Comparison of ENCODE assay signal across 23 cellular contexts in the genomic region with DNA sequence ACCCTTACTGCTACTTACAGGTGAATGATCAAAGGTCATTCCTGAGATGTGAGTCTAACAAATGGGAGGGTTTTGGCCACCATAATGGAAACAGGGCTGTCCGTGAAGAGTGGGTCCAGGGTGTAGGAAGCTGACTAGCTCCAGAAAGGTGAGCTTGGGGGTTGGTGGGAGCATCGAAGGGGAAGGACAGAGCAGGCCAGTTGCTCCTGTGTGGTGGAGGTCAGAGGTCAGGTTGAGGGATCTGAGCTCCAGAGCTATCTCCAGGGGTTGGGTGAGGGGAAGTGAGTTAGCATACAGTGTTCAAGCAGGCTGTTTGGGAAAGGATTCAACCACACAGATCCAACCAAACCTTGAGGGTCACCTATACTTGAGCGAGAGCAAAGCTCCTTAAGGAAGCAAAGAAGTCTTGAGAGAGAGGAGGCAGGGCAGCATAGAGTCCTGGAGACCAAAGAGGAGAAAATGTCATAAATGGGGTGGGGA. TPM values are rescaled to one million over a fixed set of nuclear protein-coding genes. Genes with fewer than 3 reads are reported as not detected.
DNase-seq lines count a peak whose midpoint lies in the region; ATAC-seq and TF ChIP-seq lines count a peak whose summit lies in the region.
"Had no signal": no experiment of that assay in that cellular context is flagged by ENCODE, and none has a peak within 500 bp of the region (broad histone marks: within the 10 kb centered on the region; RNA-seq: fewer than 3 reads in every experiment).

No MANE protein-coding gene starts in this region.

- CTCF ChIA-PET in Calu3 (lab: Charles Lee): no interaction called here

- ATAC-seq in left lobe of liver: peak; percentile 39
- ATAC-seq: CD8-positive, alpha-beta T cell; GM23338 had no signal

- intact Hi-C loops in Calu3 (cut with micrococcal nuclease; ENCODE audit: unreplicated experiment): loop anchor here (10.0 kb wide), 1 partner anchor 309 kb away; no protein-coding TSS in a partner anchor

- peak overlapping the region; percentile 29 for H3K4me3 Mint-ChIP-seq in Calu3 (ENCODE audit: low read depth, unreplicated experiment)
- H3K4me3 Mint-ChIP-seq: CD8-positive, alpha-beta T cell; GM23338; IgD-negative memory B cell had no signal

- in situ Hi-C loops in ACHN (cut with HindIII; ENCODE audit: low pct_ligation_motif_present, low pct_unique_long_range_greater_than_20kb, low sequenced_read_pairs): no loop called here

- H3K79me1 ChIP-seq in neuronal stem cell (ENCODE audit: low read depth, low read length): no peaks in the 10 kb centered on the region

- no peaks in the 10 kb centered on the region for H3K9me3 ChIP-seq in Peyer's patch
- no peaks in the 10 kb centered on the region for H3K9me3 ChIP-seq in neuronal stem cell (replicated peaks in 1 of 2; ENCODE audit: control insufficient read depth in 2 of 2, insufficient read depth in 1 of 2, low read depth in 1 of 2, low read length in 2 of 2)
- H3K9me3 ChIP-seq: BLaER1 treated with 17β-estradiol and CSF1 and Interleukin-3, amounts not matched to agents 10 nM and 100 nM; MG63 had no signal

- H3K9me3 Mint-ChIP-seq in Calu3 (ENCODE audit: low read depth, unreplicated experiment): no peaks in the 10 kb centered on the region
- H3K9me3 Mint-ChIP-seq: CD8-positive, alpha-beta T cell; GM23338; IgD-negative memory B cell had no signal

- H3K36me3 Mint-ChIP-seq in Calu3 (ENCODE audit: insufficient read depth, unreplicated experiment): no peaks in the 10 kb centered on the region
- H3K36me3 Mint-ChIP-seq: CD8-positive, alpha-beta T cell; IgD-negative memory B cell had no signal

- no peak overlapping the region for H2BK120ac ChIP-seq in neuronal stem cell (ENCODE audit: low read depth, low read length)

- H3K4me3 ChIP-seq in Peyer's patch (no peak overlapping the region), neuronal stem cell (ENCODE audit: low read length in 2 of 2) (no peak overlapping the region)
- H3K4me3 ChIP-seq: BLaER1 treated with 17β-estradiol and CSF1 and Interleukin-3, amounts not matched to agents 10 nM and 100 nM; GM23338; MG63; SK-N-MC had no signal

- H2BK15ac ChIP-seq in neuronal stem cell (ENCODE audit: low read length): no peak overlapping the region

- no peak overlapping the region for H2AFZ ChIP-seq in neuronal stem cell (ENCODE audit: low read length)
- H2AFZ ChIP-seq: GM23338 had no signal

- H3K27me3 ChIP-seq in Peyer's patch: no peaks in the 10 kb centered on the region
- H3K27me3 ChIP-seq in neuronal stem cell (ENCODE audit: control insufficient read depth in 3 of 3, insufficient read depth in 3 of 3, low read depth in 1 of 3, low read length in 3 of 3): no peaks in the 10 kb centered on the region
- H3K27me3 ChIP-seq: BLaER1 treated with 17β-estradiol and CSF1 and Interleukin-3, amounts not matched to agents 10 nM and 100 nM; MG63 had no signal

- H3K4ac ChIP-seq in neuronal stem cell (ENCODE audit: low read length): no peak overlapping the region

- H3K4me2 ChIP-seq in neuronal stem cell (ENCODE audit: insufficient read depth, low read length, poor library complexity, severe bottlenecking): no peak overlapping the region
- H3K4me2 ChIP-seq: BLaER1 treated with 17β-estradiol and CSF1 and Interleukin-3, amounts not matched to agents 10 nM and 100 nM; GM23338 had no signal

- H4K91ac ChIP-seq in neuronal stem cell (ENCODE audit: low read depth, low read length, poor library complexity): no peak overlapping the region

- no peaks in the 10 kb centered on the region for H3K27me3 Mint-ChIP-seq in Calu3 (ENCODE audit: unreplicated experiment)
- H3K27me3 Mint-ChIP-seq: IgD-negative memory B cell had no signal

- H3K27ac Mint-ChIP-seq in Calu3 (ENCODE audit: unreplicated experiment): peak overlapping the region; percentile 80
- H3K27ac Mint-ChIP-seq: CD8-positive, alpha-beta T cell; GM23338; IgD-negative memory B cell had no signal

- no peak overlapping the region for H2AK5ac ChIP-seq in neuronal stem cell (ENCODE audit: low read depth, low read length)

- no peak overlapping the region for H2BK12ac ChIP-seq in neuronal stem cell (ENCODE audit: low read length)

- TF ChIP-seq CTCF in Calu3 (IDR thresholded peaks at IDR 0.05; ENCODE audit: unreplicated experiment): no peak
- TF ChIP-seq CTCF in Peyer's patch (IDR thresholded peaks at IDR 0.05): no peak

- peak overlapping the region in 3 of 4 donors; percentile 6 to 65 (median 56) for H3K27ac ChIP-seq in Peyer's patch
- H3K27ac ChIP-seq in neuronal stem cell (replicated peaks; ENCODE audit: low read length): peak overlapping the region; percentile 42
- H3K27ac ChIP-seq: BLaER1 treated with 17β-estradiol and CSF1 and Interleukin-3, amounts not matched to agents 10 nM and 100 nM; SK-N-MC had no signal

- DNase-seq in Calu3 (no peak), Peyer's patch (no peak), left lobe of liver (ENCODE audit: low spot score) (no peak), neuronal stem cell (ENCODE audit: low spot score) (no peak), kidney glomerular epithelial cell (lab: John Stamatoyannopoulos, UW) (no peak), NCI-H187 (lab: John Stamatoyannopoulos, UW) (no peak), ACHN (no peak), NCI-H2107 treated with DMSO at 0.1 percent for 48 hours (lab: John Stamatoyannopoulos, UW; ENCODE audit: unreplicated experiment) (no peak)
- DNase-seq: CD8-positive, alpha-beta T cell; DMS79; Kasumi-1; MG63; NCI-H1048; NCI-H1436 treated with DMSO at 0.1 percent for 48 hours; NCI-H2029 treated with DMSO at 0.1 percent for 48 hours; NCI-H446 treated with DMSO at 0.1 percent for 48 hours; NCI-H69; SHP77 had no signal

- H3K18ac ChIP-seq in neuronal stem cell (ENCODE audit: low read length): no peak overlapping the region

- H3K4me1 ChIP-seq in Peyer's patch: no peaks in the 10 kb centered on the region
- H3K4me1 ChIP-seq in neuronal stem cell (ENCODE audit: control insufficient read depth in 2 of 2, insufficient read depth in 1 of 2, low read depth in 1 of 2, low read length in 2 of 2): peaks cover 0 to 9% of the 10 kb centered on the region in 2 donors
- H3K4me1 ChIP-seq: BLaER1 treated with 17β-estradiol and CSF1 and Interleukin-3, amounts not matched to agents 10 nM and 100 nM had no signal

- no peak overlapping the region for H4K8ac ChIP-seq in neuronal stem cell (ENCODE audit: low read depth, low read length)

- H2BK5ac ChIP-seq in neuronal stem cell (ENCODE audit: low read length): no peak overlapping the region

- no peak for TF ChIP-seq POLR2A in Peyer's patch (IDR thresholded peaks at IDR 0.05)

- WGBS in neuronal stem cell (ENCODE audit: extremely low coverage in 2 of 2, insufficient read length in 2 of 2, insufficient replicate concordance in 1 of 2), 2 donors: no CpG with 5 or more reads among the region's 3 CpGs

- BruUV-seq in Calu3 (replicated peaks; lab: Mats Ljungman, UMichigan): no TSS peak

- H3K23ac ChIP-seq in neuronal stem cell (ENCODE audit: low read depth, low read length, poor library complexity): no peak overlapping the region

- peaks cover 21% of the 10 kb centered on the region for H3K4me1 Mint-ChIP-seq in Calu3 (ENCODE audit: low read depth, unreplicated experiment)

- no peak overlapping the region for H3K9ac ChIP-seq in neuronal stem cell (ENCODE audit: low read depth, low read length, poor library complexity)
- H3K9ac ChIP-seq: BLaER1 treated with 17β-estradiol and CSF1 and Interleukin-3, amounts not matched to agents 10 nM and 100 nM had no signal

- H3K14ac ChIP-seq in neuronal stem cell (ENCODE audit: low read length): no peak overlapping the region

- H3K36me3 ChIP-seq in Peyer's patch: no peaks in the 10 kb centered on the region
- H3K36me3 ChIP-seq in neuronal stem cell (replicated peaks in 1 of 2; ENCODE audit: control insufficient read depth in 2 of 2, insufficient read depth in 2 of 2, low read length in 2 of 2): no peaks in the 10 kb centered on the region
- H3K36me3 ChIP-seq: BLaER1 treated with 17β-estradiol and CSF1 and Interleukin-3, amounts not matched to agents 10 nM and 100 nM; MG63 had no signal

RNA-seq across cellular contexts. Expression of gene GLDC, which starts 18.7 kb away (rescaled TPM):
- 5.1 and 8.0 TPM in 2 replicates for total RNA-seq in Calu3 (2022)
- total RNA-seq in Peyer's patch: 1 to 10 TPM in 1 of 4 donors, under 1 TPM in 1, not detected in 2; 0.27 to 2.5 TPM
- 112 TPM for total RNA-seq in left lobe of liver
- 46.6 TPM for polyA plus RNA-seq in neuronal stem cell (2013, experiment 1 of 2)
- 46.6 TPM for polyA plus RNA-seq in neuronal stem cell (2013, experiment 2 of 2)
- total RNA-seq: CD8-positive, alpha-beta T cell; HT-29 had no signal

Comparison
In these comparisons a context has a peak if more than half of its experiments do, and no peak if none do; other contexts are left out.
1. RNA of gene GLDC, which starts 18.7 kb away (total RNA-seq): 112 TPM in left lobe of liver (single experiment); 5.1 to 8.0 TPM in Calu3 and 0.27 to 2.5 TPM in Peyer's patch; every median in the first group is over 10 times any median in the second.